In the genomic region with DNA sequence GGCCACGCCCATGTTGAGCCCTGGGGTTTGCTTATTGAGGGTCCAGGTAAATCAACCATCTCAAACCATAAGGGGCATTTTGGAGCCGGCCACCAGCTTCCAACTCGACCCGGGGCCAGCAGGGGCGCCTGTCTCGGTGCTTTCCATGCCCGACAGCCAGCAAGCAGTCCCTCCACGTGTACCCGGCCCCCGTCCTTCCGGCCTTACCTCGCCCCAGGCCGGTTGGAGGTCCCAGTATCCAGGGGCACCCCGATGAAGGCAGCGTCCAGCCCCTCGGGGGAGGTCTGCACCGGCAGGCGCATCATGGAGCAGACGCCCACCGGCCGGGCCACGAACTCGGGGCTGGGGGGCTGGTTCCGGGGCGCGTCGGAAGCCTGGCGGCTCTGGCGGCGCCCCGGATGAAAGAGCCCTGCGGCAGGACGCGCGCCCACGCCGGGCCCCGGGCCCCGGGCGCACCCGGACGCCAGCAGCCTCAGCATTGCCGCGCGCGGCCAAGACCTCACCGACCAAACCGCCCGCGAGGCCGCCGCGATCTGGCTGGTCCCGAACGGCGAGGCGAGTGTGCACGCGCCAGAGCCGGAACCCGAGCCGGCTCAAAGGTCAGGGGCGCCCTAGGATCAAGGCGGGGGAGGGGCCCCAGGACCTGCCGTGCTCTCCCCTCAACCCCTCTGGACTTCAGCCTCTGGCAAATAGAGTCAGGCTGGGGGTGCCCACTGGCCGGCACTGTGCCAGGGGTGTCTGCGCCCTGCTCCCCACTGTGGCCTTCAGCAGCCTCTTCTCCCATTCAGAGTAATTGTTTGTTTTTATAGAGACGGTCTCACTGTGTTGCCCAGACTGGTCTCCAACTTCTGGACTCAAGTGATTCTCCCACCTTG, we compare ENCODE assay signal across 8 cellular contexts. TPM values are rescaled to one million over a fixed set of nuclear protein-coding genes. Genes with fewer than 3 reads are reported as not detected.
DNase-seq lines count a peak whose midpoint lies in the region; ATAC-seq and TF ChIP-seq lines count a peak whose summit lies in the region.

A gene with protein sequence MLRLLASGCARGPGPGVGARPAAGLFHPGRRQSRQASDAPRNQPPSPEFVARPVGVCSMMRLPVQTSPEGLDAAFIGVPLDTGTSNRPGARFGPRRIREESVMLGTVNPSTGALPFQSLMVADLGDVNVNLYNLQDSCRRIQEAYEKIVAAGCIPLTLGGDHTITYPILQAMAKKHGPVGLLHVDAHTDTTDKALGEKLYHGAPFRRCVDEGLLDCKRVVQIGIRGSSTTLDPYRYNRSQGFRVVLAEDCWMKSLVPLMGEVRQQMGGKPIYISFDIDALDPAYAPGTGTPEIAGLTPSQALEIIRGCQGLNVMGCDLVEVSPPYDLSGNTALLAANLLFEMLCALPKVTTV (minus strand): TSS at position 563 of the 875 bp plus-strand sequence. CDS start 84 bp downstream, at position 479.

- peak within 1 kb of the TSS; percentile 64 for H2BK120ac ChIP-seq in mesenchymal stem cell (ENCODE audit: low read depth, low read length)

- H3K27ac ChIP-seq in coronary artery: no peak within 1 kb of the TSS
- H3K27ac ChIP-seq in mesenchymal stem cell (ENCODE audit: low read length, poor library complexity, severe bottlenecking): no peak within 1 kb of the TSS

- no peaks in the 10 kb centered on the region for H3K36me3 ChIP-seq in mesenchymal stem cell (ENCODE audit: control insufficient read depth in 1 of 2, insufficient read depth in 2 of 2, low read depth in 1 of 2, low read length in 2 of 2)

- DNase-seq in NCI-H345 (lab: John Stamatoyannopoulos, UW) (peak; percentile 13), NCI-H345 treated with DMSO at 0.1 percent for 48 hours (lab: John Stamatoyannopoulos, UW; ENCODE audit: unreplicated experiment) (no peak), HUDEP-2 (lab: John Stamatoyannopoulos, UW; ENCODE audit: unreplicated experiment in 76 of 76) (peak in 71 of 76 experiments; percentile 2 to 73 (median 57)), coronary artery (ENCODE audit: low spot score) (no peak), mesenchymal stem cell (peak; percentile 52)
- peak; percentile 70 for DNase-seq in activated CD4-positive, CD25-positive, alpha-beta regulatory T cell treated with anti-CD3 and anti-CD28 coated beads, Interleukin-2, amount 50 U/mL, for 72 hours
- peak; percentile 21 for DNase-seq in stimulated activated CD8-positive, alpha-beta memory T cell treated with anti-CD3 and anti-CD28 coated beads, Interleukin-7, amount 100 ng/mL, for 24 hours (ENCODE audit: low read depth)

- H4K91ac ChIP-seq in mesenchymal stem cell (ENCODE audit: low read length): peak within 1 kb of the TSS; percentile 85

- H3K79me1 ChIP-seq in mesenchymal stem cell (replicated peaks; ENCODE audit: low read length, poor library complexity, severe bottlenecking): no peaks in the 10 kb centered on the region

- H3K9me3 ChIP-seq in mesenchymal stem cell (ENCODE audit: control insufficient read depth, low read length): no peaks in the 10 kb centered on the region

- H3K4ac ChIP-seq in mesenchymal stem cell (ENCODE audit: low read depth in 1 of 2, low read length in 2 of 2): peak within 1 kb of the TSS in 1 of 2 experiments; percentile 39

- 4% methylated on average over 64 of the region's 68 CpGs for WGBS in mesenchymal stem cell

- no peaks in the 10 kb centered on the region for H3K27me3 ChIP-seq in mesenchymal stem cell (ENCODE audit: control insufficient read depth in 1 of 2, insufficient read depth in 1 of 2, low read length in 2 of 2)

- H2BK12ac ChIP-seq in mesenchymal stem cell (ENCODE audit: low read length in 2 of 2): no peak within 1 kb of the TSS

- peaks cover 8% of the 10 kb centered on the region for H3K4me1 ChIP-seq in mesenchymal stem cell (ENCODE audit: control insufficient read depth, insufficient read depth, low read depth, low read length)

- H2BK15ac ChIP-seq in mesenchymal stem cell (ENCODE audit: low read depth, poor library complexity, severe bottlenecking): no peak within 1 kb of the TSS

- peak within 1 kb of the TSS in 1 of 2 experiments; percentile 4 for H3K14ac ChIP-seq in mesenchymal stem cell (ENCODE audit: low read length in 2 of 2)

- H2BK5ac ChIP-seq in mesenchymal stem cell (ENCODE audit: low read depth, low read length, poor library complexity, severe bottlenecking): no peak within 1 kb of the TSS

- H4K8ac ChIP-seq in mesenchymal stem cell (ENCODE audit: low read length): peak within 1 kb of the TSS; percentile 92

- H2AK5ac ChIP-seq in mesenchymal stem cell (ENCODE audit: low read length, severe bottlenecking): no peak within 1 kb of the TSS

- no peak for ATAC-seq in HG03520 (IDR thresholded peaks at IDR 0.05; ENCODE audit: unreplicated experiment)

- peak within 1 kb of the TSS; percentile 65 for H2AFZ ChIP-seq in mesenchymal stem cell (ENCODE audit: low read depth, low read length)

- H3K23ac ChIP-seq in mesenchymal stem cell (ENCODE audit: low read length in 2 of 2): peak within 1 kb of the TSS in 1 of 2 experiments; percentile 79

- peak within 1 kb of the TSS; percentile 44 to 83 for H3K18ac ChIP-seq in mesenchymal stem cell (ENCODE audit: low read depth in 1 of 2, low read length in 2 of 2)

- TF ChIP-seq CTCF in coronary artery (IDR thresholded peaks at IDR 0.05): no peak

- peak within 1 kb of the TSS; percentile 74 for H3K4me2 ChIP-seq in mesenchymal stem cell (ENCODE audit: low read length, poor library complexity, severe bottlenecking)

- H3K4me3 ChIP-seq in coronary artery: peak within 1 kb of the TSS; percentile 70
- peak within 1 kb of the TSS; percentile 56 to 71 for H3K4me3 ChIP-seq in mesenchymal stem cell (ENCODE audit: insufficient read depth in 1 of 2, low read depth in 1 of 2, low read length in 2 of 2)

- H3K9ac ChIP-seq in mesenchymal stem cell (ENCODE audit: low read length): peak within 1 kb of the TSS; percentile 62

RNA-seq across cellular contexts. Expression of the gene that starts here (rescaled TPM):
- 0.51 TPM for polyA plus RNA-seq in mesenchymal stem cell (2013, experiment 1 of 2)
- 0.58 TPM for polyA plus RNA-seq in mesenchymal stem cell (2013, experiment 2 of 2)

Comparison
In these comparisons a context has a peak if more than half of its experiments do, and no peak if none do; other contexts are left out.
1. DNase-seq: peak in NCI-H345 (single experiment), HUDEP-2 (71 of 76), activated CD4-positive, CD25-positive, alpha-beta regulatory T cell treated with anti-CD3 and anti-CD28 coated beads, Interleukin-2, amount 50 U/mL, for 72 hours (single experiment), mesenchymal stem cell (single experiment) and stimulated activated CD8-positive, alpha-beta memory T cell treated with anti-CD3 and anti-CD28 coated beads, Interleukin-7, amount 100 ng/mL, for 24 hours (single experiment); none in NCI-H345 treated with DMSO at 0.1 percent for 48 hours (single experiment) and coronary artery (single experiment).